In genomic region chr12:57095440-57095839, GRCh38 we compare ENCODE assay signal across 12 cellular contexts. TPM values are rescaled to one million over a fixed set of nuclear protein-coding genes. Genes with fewer than 3 reads are reported as not detected.
DNase-seq lines count a peak whose midpoint lies in the region; ATAC-seq and TF ChIP-seq lines count a peak whose summit lies in the region.
"Had no signal": no experiment of that assay in that cellular context is flagged by ENCODE, and none has a peak within 500 bp of the region (broad histone marks: within the 10 kb centered on the region; RNA-seq: fewer than 3 reads in every experiment).

No MANE protein-coding gene starts in this region.

- H3K79me2 ChIP-seq in ACC112 (ENCODE audit: control insufficient read depth, insufficient read depth, low read length, unreplicated experiment) = peaks cover 21% of the 10 kb centered on the region

- peak overlapping the region; percentile 95 for H3K27ac Mint-ChIP-seq in activated naive CD8-positive, alpha-beta T cell treated with anti-CD3 and anti-CD28 coated beads, Interleukin-2, amount 50 U/mL, for 24 hours
- H3K27ac Mint-ChIP-seq in naive thymus-derived CD8-positive, alpha-beta T cell = peak overlapping the region; percentile 44 to 99 (median 94)

- H3K27me3 ChIP-seq in ACC112 (ENCODE audit: insufficient read depth, low read length) (no peaks in the 10 kb centered on the region), H7 (ENCODE audit: control insufficient read depth, insufficient read depth, low read length) (no peaks in the 10 kb centered on the region)
- H3K27me3 ChIP-seq: MG63 had no signal

- TF ChIP-seq CTCF in GM10248 (IDR thresholded peaks at IDR 0.05; ENCODE audit: control extremely low read depth, extremely low read depth, low read depth, missing control alignments) = no peak

- H3K4me1 Mint-ChIP-seq in activated naive CD8-positive, alpha-beta T cell treated with anti-CD3 and anti-CD28 coated beads, Interleukin-2, amount 50 U/mL, for 24 hours = peaks cover 66% of the 10 kb centered on the region
- peaks cover 31 to 87% (median 65%) of the 10 kb centered on the region in 4 donors for H3K4me1 Mint-ChIP-seq in naive thymus-derived CD8-positive, alpha-beta T cell

- peaks cover 41% of the 10 kb centered on the region for H3K4me1 ChIP-seq in ACC112 (ENCODE audit: control insufficient read depth, insufficient read depth, low read length, unreplicated experiment)

- no peak for ATAC-seq in activated naive CD8-positive, alpha-beta T cell treated with anti-CD3 and anti-CD28 coated beads, Interleukin-2, amount 50 U/mL, for 24 hours
- ATAC-seq in naive thymus-derived CD8-positive, alpha-beta T cell = no peak

- H3K27ac ChIP-seq in ACC112 (ENCODE audit: low read depth, low read length) = peak overlapping the region; percentile 68

- H3K36me3 Mint-ChIP-seq in activated naive CD8-positive, alpha-beta T cell treated with anti-CD3 and anti-CD28 coated beads, Interleukin-2, amount 50 U/mL, for 24 hours (ENCODE audit: low read depth) = peaks cover 67% of the 10 kb centered on the region
- H3K36me3 Mint-ChIP-seq in naive thymus-derived CD8-positive, alpha-beta T cell = peaks cover 0 to 81% (median 8%) of the 10 kb centered on the region in 3 donors

- H3K36me3 ChIP-seq in ACC112 (ENCODE audit: insufficient read depth, low read length) = peaks cover 26% of the 10 kb centered on the region
- H3K36me3 ChIP-seq in H7 (replicated peaks; ENCODE audit: control insufficient read depth, insufficient read depth, low read length) = peaks cover 21% of the 10 kb centered on the region

- CTCF ChIA-PET in GM10248 (lab: Yijun Ruan, JAX) = interaction anchor here (1.1 to 16.3 kb wide), 2 partner anchors 13 to 26 kb away, joined by 5 to 213 read pairs; partner anchors contain the start of gene STAT6

- H3K4me3 Mint-ChIP-seq in activated naive CD8-positive, alpha-beta T cell treated with anti-CD3 and anti-CD28 coated beads, Interleukin-2, amount 50 U/mL, for 24 hours = no peak overlapping the region
- H3K4me3 Mint-ChIP-seq in naive thymus-derived CD8-positive, alpha-beta T cell = no peak overlapping the region

- peak; percentile 28 for DNase-seq in H7
- no peak for DNase-seq in activated naive CD8-positive, alpha-beta T cell treated with anti-CD3 and anti-CD28 coated beads, Interleukin-2, amount 50 U/mL, for 24 hours
- DNase-seq in naive thymus-derived CD8-positive, alpha-beta T cell = no peak
- no peak for DNase-seq in GM10248 (ENCODE audit: extremely low spot score)
- no peak for DNase-seq in KG1 (lab: John Stamatoyannopoulos, UW)
- DNase-seq in NCI-H774 (lab: John Stamatoyannopoulos, UW) = no peak
- DNase-seq in NCI-H187 (lab: John Stamatoyannopoulos, UW) = no peak
- DNase-seq: activated gamma-delta T cell, Caco-2, MG63 had no signal

- POLR2A ChIA-PET in naive thymus-derived CD8-positive, alpha-beta T cell (lab: Charles Lee) = interaction anchor here (2.1 to 16.3 kb wide), 2 partner anchors 9 to 10 kb away, joined by 8 to 559 read pairs; partner anchors contain the start of gene STAT6
- POLR2A ChIA-PET in GM10248 (lab: Yijun Ruan, JAX) = interaction anchor here (1.3 kb wide), 1 partner anchor 16 kb away, joined by 5 read pairs; the partner anchor contains the start of gene NEMP1

- no peaks in the 10 kb centered on the region for H3K9me3 Mint-ChIP-seq in activated naive CD8-positive, alpha-beta T cell treated with anti-CD3 and anti-CD28 coated beads, Interleukin-2, amount 50 U/mL, for 24 hours
- no peaks in the 10 kb centered on the region for H3K9me3 Mint-ChIP-seq in naive thymus-derived CD8-positive, alpha-beta T cell

- H3K4me3 ChIP-seq in ACC112 (ENCODE audit: low read depth, low read length) (no peak overlapping the region), H7 (ENCODE audit: insufficient read depth, low read depth, low read length) (no peak overlapping the region)
- H3K4me3 ChIP-seq: MG63 had no signal

- H3K27me3 Mint-ChIP-seq in activated naive CD8-positive, alpha-beta T cell treated with anti-CD3 and anti-CD28 coated beads, Interleukin-2, amount 50 U/mL, for 24 hours = no peaks in the 10 kb centered on the region
- no peaks in the 10 kb centered on the region for H3K27me3 Mint-ChIP-seq in naive thymus-derived CD8-positive, alpha-beta T cell

- no peak overlapping the region for H2AFZ ChIP-seq in ACC112 (ENCODE audit: low read length, unreplicated experiment)

RNA-seq across cellular contexts. Expression of gene NAB2, which starts 6.5 kb away (rescaled TPM):
- 19.0 and 20.8 TPM in 2 replicates for total RNA-seq in H7 (2014; rRNA removed; shearing (Covaris generic))
- 10 to 100 TPM; 16.0 to 19.2 TPM for total RNA-seq in naive thymus-derived CD8-positive, alpha-beta T cell
- 1 to 10 TPM; 1.2 to 4.0 (median 1.3) TPM for polyA plus RNA-seq in naive thymus-derived CD8-positive, alpha-beta T cell

RNA-seq across cellular contexts. Expression of gene STAT6, which starts 15.7 kb away (rescaled TPM):
- total RNA-seq in H7 (2014; rRNA removed; shearing (Covaris generic)) = 43.5 and 51.5 TPM in 2 replicates
- total RNA-seq in naive thymus-derived CD8-positive, alpha-beta T cell = 100 to 1,000 TPM; 298 to 316 TPM
- polyA plus RNA-seq in naive thymus-derived CD8-positive, alpha-beta T cell = 10 to 100 TPM; 80.2 to 97.1 (median 80.5) TPM

RNA-seq across cellular contexts. Expression of gene NEMP1, which starts 16.8 kb away (rescaled TPM):
- total RNA-seq in H7 (2014; rRNA removed; shearing (Covaris generic)) = 22.6 and 30.6 TPM in 2 replicates
- total RNA-seq in naive thymus-derived CD8-positive, alpha-beta T cell = 10 to 100 TPM; 27.8 to 29.5 TPM
- polyA plus RNA-seq in naive thymus-derived CD8-positive, alpha-beta T cell = 1 to 10 TPM; 2.6 to 5.5 (median 4.1) TPM

RNA-seq across cellular contexts. Expression of gene LRP1, which starts 32.8 kb away (rescaled TPM):
- total RNA-seq in H7 (2014; rRNA removed; shearing (Covaris generic)) = 17.3 and 23.9 TPM in 2 replicates
- 1 to 10 TPM; 4.9 to 6.0 TPM for total RNA-seq in naive thymus-derived CD8-positive, alpha-beta T cell
- under 1 TPM in 2 of 3 donors, not detected in 1; 0.51 to 0.52 TPM for polyA plus RNA-seq in naive thymus-derived CD8-positive, alpha-beta T cell

RNA-seq across cellular contexts. Expression of gene MYO1A, which starts 45.5 kb away (rescaled TPM):
- 0.24 and 0.59 TPM in 2 replicates for total RNA-seq in H7 (2014; rRNA removed; shearing (Covaris generic))
- 1 to 10 TPM in 1 of 2 experiments, under 1 TPM in 1; 0.39 to 1.1 TPM for total RNA-seq in naive thymus-derived CD8-positive, alpha-beta T cell
- polyA plus RNA-seq in naive thymus-derived CD8-positive, alpha-beta T cell = under 1 TPM in 1 of 3 donors, not detected in 2; 0.05 TPM
- total RNA-seq: kidney epithelial cell had no signal
